In genomic region chr9:98104445-98104881, GRCh38 we compare ENCODE assay signal across 1 cellular context.
A peak's percentile ranks its signal among the peaks of the same experiment; 100 is the strongest.
TF ChIP-seq lines count a peak whose summit lies in the region.

No MANE protein-coding gene starts in this region.

TF ChIP-seq in GM12878, 131 proteins besides CTCF, POLR2A, EP300 and RAD21 (continued from another document and continues in another):
- TF ChIP-seq CREM (IDR thresholded peaks at IDR 0.05; ENCODE audit: low read depth) (no peak), BCLAF1 (IDR thresholded peaks at IDR 0.05) (no peak), SKIL (IDR thresholded peaks at IDR 0.05; ENCODE audit: low read depth, poor library complexity, severe bottlenecking) (no peak), FOXM1 (IDR thresholded peaks at IDR 0.05; ENCODE audit: low read depth, low read length) (peak; percentile 49; the same call in 1 of the 2 replicates), PBX3 (IDR thresholded peaks at IDR 0.05; ENCODE audit: insufficient replicate concordance, low read depth, low read length) (no peak), SMC3 (IDR thresholded peaks at IDR 0.05; ENCODE audit: borderline replicate concordance, low read length) (0 out of 2 replicates have a peak, but pooled peaks have one; percentile 5), KLF5 (IDR thresholded peaks at IDR 0.05; ENCODE audit: partially characterized antibody) (no peak), EGR1 (IDR thresholded peaks at IDR 0.05; ENCODE audit: borderline replicate concordance in 1 of 2, low read depth in 2 of 2, low read length in 2 of 2) (no peak), HDAC6 (IDR thresholded peaks at IDR 0.05; ENCODE audit: unreplicated experiment) (no peak), RB1 (IDR thresholded peaks at IDR 0.05; ENCODE audit: borderline replicate concordance) (no peak), CBX3 (IDR thresholded peaks at IDR 0.05; ENCODE audit: borderline replicate concordance, low read depth) (no peak), HCFC1 (IDR thresholded peaks at IDR 0.05; ENCODE audit: low read length) (no peak), CEBPB (IDR thresholded peaks at IDR 0.05; ENCODE audit: borderline replicate concordance in 1 of 2, low read depth in 2 of 2, low read length in 2 of 2) (peak in 1 of 2 experiments; percentile 68; a peak in 1 of 4 replicates), ATF2 (IDR thresholded peaks at IDR 0.05; ENCODE audit: low read length) (peak; percentile 70), NR2F1 (conservative IDR thresholded peaks at IDR 0.05) (no peak), ZBTB33 (IDR thresholded peaks at IDR 0.05) (no peak), NBN (IDR thresholded peaks at IDR 0.05) (peak; percentile 56; the same call in 1 of the 2 replicates), TCF12 (IDR thresholded peaks at IDR 0.05; ENCODE audit: low read depth, low read length) (peak; percentile 74; the same call in 1 of the 2 replicates), POLR2AphosphoS5 (IDR thresholded peaks at IDR 0.05; ENCODE audit: low read length) (no peak), USF1 (IDR thresholded peaks at IDR 0.05; ENCODE audit: borderline replicate concordance, extremely low read length, insufficient read depth, low read depth, low read length) (no peak), CBX5 (IDR thresholded peaks at IDR 0.05; ENCODE audit: low read depth) (0 out of 2 replicates have a peak, but pooled peaks have one; percentile 72), E2F8 (IDR thresholded peaks at IDR 0.05; ENCODE audit: low read depth, partially characterized antibody) (peak; percentile 33), JUNB (IDR thresholded peaks at IDR 0.05) (no peak), REST (IDR thresholded peaks at IDR 0.05; ENCODE audit: low read depth, low read length) (no peak), IRF3 (IDR thresholded peaks at IDR 0.05) (no peak), GABPA (IDR thresholded peaks at IDR 0.05; ENCODE audit: low read depth) (no peak), ZBED1 (IDR thresholded peaks at IDR 0.05; ENCODE audit: borderline replicate concordance) (no peak; the same call in 1 of the 2 replicates), TCF7 (IDR thresholded peaks at IDR 0.05; ENCODE audit: borderline replicate concordance) (peak; percentile 60), RBBP5 (conservative IDR thresholded peaks at IDR 0.05) (no peak), NFXL1 (IDR thresholded peaks at IDR 0.05; ENCODE audit: borderline replicate concordance) (no peak), ATF7 (IDR thresholded peaks at IDR 0.05; ENCODE audit: low read depth) (peak; percentile 61), NRF1 (conservative IDR thresholded peaks at IDR 0.05; ENCODE audit: low read depth, low read length) (no peak), ATF3 (IDR thresholded peaks at IDR 0.05; ENCODE audit: borderline replicate concordance, extremely low read depth, low read depth, low read length) (no peak), PAX5 (IDR thresholded peaks at IDR 0.05; ENCODE audit: borderline replicate concordance, low read depth, low read length) (no peak), ZNF24 (IDR thresholded peaks at IDR 0.05) (no peak), STAT1 (conservative IDR thresholded peaks at IDR 0.05) (no peak), HSF1 (IDR thresholded peaks at IDR 0.05; ENCODE audit: low read depth, low read length) (no peak), ZNF217 (IDR thresholded peaks at IDR 0.05) (no peak), ZNF622 (IDR thresholded peaks at IDR 0.05) (no peak), BCL11A (IDR thresholded peaks at IDR 0.05; ENCODE audit: low read depth, low read length) (no peak), MEF2A (IDR thresholded peaks at IDR 0.05; ENCODE audit: insufficient read depth, low read depth, low read length) (0 out of 2 replicates have a peak, but pooled peaks have one; percentile 13)
